ENCODE assay signal across 2 cellular contexts in the genomic region with DNA sequence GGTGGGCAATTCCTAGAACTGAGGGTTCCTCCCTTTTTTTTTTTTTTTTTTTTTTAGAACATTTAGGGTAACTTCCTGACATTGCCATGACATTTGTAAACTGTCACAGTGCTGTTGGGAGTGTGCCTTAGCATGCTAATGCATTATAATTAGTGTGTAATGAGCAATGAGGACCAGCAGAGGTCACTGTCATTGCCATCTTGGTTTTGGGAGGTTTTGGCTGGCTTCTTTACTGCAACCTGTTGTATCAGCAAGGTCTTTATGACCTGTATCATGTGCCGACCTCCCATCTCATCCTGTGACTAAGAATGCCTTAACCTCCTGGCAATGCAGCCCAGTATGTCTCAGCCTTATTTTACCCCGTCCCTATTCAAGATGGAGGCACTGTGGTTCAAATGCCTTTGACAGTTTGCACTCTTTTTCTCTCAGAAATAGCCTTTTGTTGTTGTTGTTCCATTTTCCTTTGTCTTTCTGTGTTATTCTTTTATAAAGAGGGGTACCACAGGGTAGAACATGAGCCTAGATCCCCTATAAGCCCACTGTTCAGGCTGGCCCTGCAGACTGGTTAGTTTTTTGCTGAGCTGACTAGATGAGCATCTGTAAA.
TF ChIP-seq lines count a peak whose summit lies in the region.

No MANE protein-coding gene starts in this region.

TF ChIP-seq in Ishikawa, 13 proteins besides CTCF, POLR2A, EP300 and RAD21 (continued from another document):
- TF ChIP-seq, protein P1, sequence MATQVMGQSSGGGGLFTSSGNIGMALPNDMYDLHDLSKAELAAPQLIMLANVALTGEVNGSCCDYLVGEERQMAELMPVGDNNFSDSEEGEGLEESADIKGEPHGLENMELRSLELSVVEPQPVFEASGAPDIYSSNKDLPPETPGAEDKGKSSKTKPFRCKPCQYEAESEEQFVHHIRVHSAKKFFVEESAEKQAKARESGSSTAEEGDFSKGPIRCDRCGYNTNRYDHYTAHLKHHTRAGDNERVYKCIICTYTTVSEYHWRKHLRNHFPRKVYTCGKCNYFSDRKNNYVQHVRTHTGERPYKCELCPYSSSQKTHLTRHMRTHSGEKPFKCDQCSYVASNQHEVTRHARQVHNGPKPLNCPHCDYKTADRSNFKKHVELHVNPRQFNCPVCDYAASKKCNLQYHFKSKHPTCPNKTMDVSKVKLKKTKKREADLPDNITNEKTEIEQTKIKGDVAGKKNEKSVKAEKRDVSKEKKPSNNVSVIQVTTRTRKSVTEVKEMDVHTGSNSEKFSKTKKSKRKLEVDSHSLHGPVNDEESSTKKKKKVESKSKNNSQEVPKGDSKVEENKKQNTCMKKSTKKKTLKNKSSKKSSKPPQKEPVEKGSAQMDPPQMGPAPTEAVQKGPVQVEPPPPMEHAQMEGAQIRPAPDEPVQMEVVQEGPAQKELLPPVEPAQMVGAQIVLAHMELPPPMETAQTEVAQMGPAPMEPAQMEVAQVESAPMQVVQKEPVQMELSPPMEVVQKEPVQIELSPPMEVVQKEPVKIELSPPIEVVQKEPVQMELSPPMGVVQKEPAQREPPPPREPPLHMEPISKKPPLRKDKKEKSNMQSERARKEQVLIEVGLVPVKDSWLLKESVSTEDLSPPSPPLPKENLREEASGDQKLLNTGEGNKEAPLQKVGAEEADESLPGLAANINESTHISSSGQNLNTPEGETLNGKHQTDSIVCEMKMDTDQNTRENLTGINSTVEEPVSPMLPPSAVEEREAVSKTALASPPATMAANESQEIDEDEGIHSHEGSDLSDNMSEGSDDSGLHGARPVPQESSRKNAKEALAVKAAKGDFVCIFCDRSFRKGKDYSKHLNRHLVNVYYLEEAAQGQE (IDR thresholded peaks at IDR 0.05; ENCODE audit: low read depth), result no peak

TF ChIP-seq in liver, 16 proteins besides CTCF, POLR2A, EP300 and RAD21 (continued from another document):
- TF ChIP-seq, protein P2, sequence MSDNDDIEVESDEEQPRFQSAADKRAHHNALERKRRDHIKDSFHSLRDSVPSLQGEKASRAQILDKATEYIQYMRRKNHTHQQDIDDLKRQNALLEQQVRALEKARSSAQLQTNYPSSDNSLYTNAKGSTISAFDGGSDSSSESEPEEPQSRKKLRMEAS (IDR thresholded peaks at IDR 0.05), result no peak
- TF ChIP-seq GABPA (IDR thresholded peaks at IDR 0.05 in 1 of 2, conservative IDR thresholded peaks at IDR 0.05 in 1 of 2) (no peak), JUND (IDR thresholded peaks at IDR 0.05) (no peak), YY1 (IDR thresholded peaks at IDR 0.05) (no peak), HNF4A (conservative IDR thresholded peaks at IDR 0.05) (no peak), EGR1 (IDR thresholded peaks at IDR 0.05; ENCODE audit: low read depth in 2 of 2) (no peak), TAF1 (conservative IDR thresholded peaks at IDR 0.05) (no peak), FOXA1 (IDR thresholded peaks at IDR 0.05) (no peak)
- TF ChIP-seq, protein P3, sequence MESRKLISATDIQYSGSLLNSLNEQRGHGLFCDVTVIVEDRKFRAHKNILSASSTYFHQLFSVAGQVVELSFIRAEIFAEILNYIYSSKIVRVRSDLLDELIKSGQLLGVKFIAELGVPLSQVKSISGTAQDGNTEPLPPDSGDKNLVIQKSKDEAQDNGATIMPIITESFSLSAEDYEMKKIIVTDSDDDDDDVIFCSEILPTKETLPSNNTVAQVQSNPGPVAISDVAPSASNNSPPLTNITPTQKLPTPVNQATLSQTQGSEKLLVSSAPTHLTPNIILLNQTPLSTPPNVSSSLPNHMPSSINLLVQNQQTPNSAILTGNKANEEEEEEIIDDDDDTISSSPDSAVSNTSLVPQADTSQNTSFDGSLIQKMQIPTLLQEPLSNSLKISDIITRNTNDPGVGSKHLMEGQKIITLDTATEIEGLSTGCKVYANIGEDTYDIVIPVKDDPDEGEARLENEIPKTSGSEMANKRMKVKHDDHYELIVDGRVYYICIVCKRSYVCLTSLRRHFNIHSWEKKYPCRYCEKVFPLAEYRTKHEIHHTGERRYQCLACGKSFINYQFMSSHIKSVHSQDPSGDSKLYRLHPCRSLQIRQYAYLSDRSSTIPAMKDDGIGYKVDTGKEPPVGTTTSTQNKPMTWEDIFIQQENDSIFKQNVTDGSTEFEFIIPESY (IDR thresholded peaks at IDR 0.05), result no peak
